ENCODE assay signal across 12 cellular contexts in genomic region chr6:139973602-139974373, GRCh38.
DNase-seq lines count a peak whose midpoint lies in the region; FAIRE-seq and TF ChIP-seq lines count a peak whose summit lies in the region.
"Had no signal": no experiment of that assay in that cellular context is flagged by ENCODE, and none has a peak within 500 bp of the region (broad histone marks: within the 10 kb centered on the region; RNA-seq: fewer than 3 reads in every experiment).

No MANE protein-coding gene starts in this region.

- H3K4me3 Mint-ChIP-seq in activated CD4-positive, alpha-beta memory T cell treated with anti-CD3 and anti-CD28 coated beads for 36 hours, result no peak overlapping the region

- DNase-seq in LHCN-M2 (ENCODE audit: low read depth), result peak; percentile 89
- peak; percentile 82 for DNase-seq in astrocyte of the cerebellum (ENCODE audit: low read depth)
- no peak for DNase-seq in kidney
- DNase-seq in smooth muscle cell of the brain vasculature (ENCODE audit: low read depth, low spot score), result peak; percentile 76
- DNase-seq in activated effector memory CD4-positive, alpha-beta T cell treated with Interleukin-2 at 50 U/mL for 16 hours, result no peak
- DNase-seq in SKM-1 treated with dmso at 0.1 percent for 144 hours (lab: John Stamatoyannopoulos, UW; ENCODE audit: unreplicated experiment), result no peak
- DNase-seq in NCI-H1417 treated with DMSO at 0.1 percent for 48 hours (lab: John Stamatoyannopoulos, UW), result no peak
- DNase-seq in activated CD4-positive, alpha-beta memory T cell treated with anti-CD3 and anti-CD28 coated beads for 36 hours, result no peak
- DNase-seq: NCI-H1436, upper lobe of left lung had no signal

- in situ Hi-C loops in astrocyte of the cerebellum (cut with HindIII; ENCODE audit: low sequenced_read_pairs), result no loop called here

- H3K27me3 Mint-ChIP-seq in activated CD4-positive, alpha-beta memory T cell treated with anti-CD3 and anti-CD28 coated beads for 36 hours, result peaks cover 2% of the 10 kb centered on the region

- H3K4me3 ChIP-seq in astrocyte of the cerebellum (ENCODE audit: low read depth, low read length), result no peak overlapping the region
- no peak overlapping the region for H3K4me3 ChIP-seq in kidney (ENCODE audit: low read length in 2 of 2)
- H3K4me3 ChIP-seq: upper lobe of left lung had no signal

- POLR2A ChIA-PET in activated CD4-positive, alpha-beta memory T cell treated with anti-CD3 and anti-CD28 coated beads for 36 hours (lab: Charles Lee), result no interaction called here

- CTCF ChIA-PET in activated CD4-positive, alpha-beta memory T cell treated with anti-CD3 and anti-CD28 coated beads for 36 hours (lab: Charles Lee), result no interaction called here

- H3K4me1 Mint-ChIP-seq in activated CD4-positive, alpha-beta memory T cell treated with anti-CD3 and anti-CD28 coated beads for 36 hours (ENCODE audit: low read depth), result no peaks in the 10 kb centered on the region

- H3K9me3 Mint-ChIP-seq in activated CD4-positive, alpha-beta memory T cell treated with anti-CD3 and anti-CD28 coated beads for 36 hours, result no peaks in the 10 kb centered on the region
- H3K9me3 Mint-ChIP-seq: activated naive CD4-positive, alpha-beta T cell treated with anti-CD3 and anti-CD28 coated beads, Interleukin-2, amount 50 U/mL, for 72 hours had no signal

- no peaks in the 10 kb centered on the region for H3K9me3 ChIP-seq in kidney (ENCODE audit: control insufficient read depth in 1 of 2, low read length in 2 of 2)
- H3K9me3 ChIP-seq: upper lobe of left lung had no signal

- peaks cover 3% of the 10 kb centered on the region in 2 donors for H3K4me1 ChIP-seq in kidney (ENCODE audit: control insufficient read depth in 1 of 2, insufficient read depth in 1 of 2, low read depth in 1 of 2, low read length in 2 of 2)

- no peaks in the 10 kb centered on the region for H3K36me3 ChIP-seq in kidney (ENCODE audit: control insufficient read depth in 1 of 2, insufficient read depth in 2 of 2, low read length in 2 of 2)
- H3K36me3 ChIP-seq: upper lobe of left lung had no signal

- FAIRE-seq in kidney (lab: Jason Lieb, UNC), result peak; percentile 76
- FAIRE-seq: GM18507 had no signal

- no peak overlapping the region for H3K9ac ChIP-seq in kidney (ENCODE audit: low read length in 2 of 2)

- H3K27ac Mint-ChIP-seq in activated CD4-positive, alpha-beta memory T cell treated with anti-CD3 and anti-CD28 coated beads for 36 hours, result no peak overlapping the region
- H3K27ac Mint-ChIP-seq: activated naive CD4-positive, alpha-beta T cell treated with anti-CD3 and anti-CD28 coated beads, Interleukin-2, amount 50 U/mL, for 72 hours had no signal

- no peak overlapping the region for H3K27ac ChIP-seq in kidney (ENCODE audit: low read depth in 2 of 2, low read length in 2 of 2)

- no peaks in the 10 kb centered on the region for H3K36me3 Mint-ChIP-seq in activated CD4-positive, alpha-beta memory T cell treated with anti-CD3 and anti-CD28 coated beads for 36 hours
- H3K36me3 Mint-ChIP-seq: activated naive CD4-positive, alpha-beta T cell treated with anti-CD3 and anti-CD28 coated beads, Interleukin-2, amount 50 U/mL, for 72 hours had no signal

- intact Hi-C loops in kidney (cut with DNase I), result no loop called here
- intact Hi-C loops in activated CD4-positive, alpha-beta memory T cell treated with anti-CD3 and anti-CD28 coated beads for 36 hours (cut with micrococcal nuclease), result no loop called here

- TF ChIP-seq CTCF in astrocyte of the cerebellum (IDR thresholded peaks at IDR 0.05; ENCODE audit: low read depth, low read length, missing control alignments) (no peak), kidney (IDR thresholded peaks at IDR 0.05; ENCODE audit: borderline replicate concordance, extremely low read depth, insufficient read depth) (no peak)

Comparison
In these comparisons a context has a peak if more than half of its experiments do, and no peak if none do; other contexts are left out.
1. DNase-seq: peak in LHCN-M2 (single experiment), astrocyte of the cerebellum (single experiment) and smooth muscle cell of the brain vasculature (single experiment); none in kidney (single experiment), activated effector memory CD4-positive, alpha-beta T cell treated with Interleukin-2 at 50 U/mL for 16 hours (single experiment), SKM-1 treated with dmso at 0.1 percent for 144 hours (single experiment), NCI-H1417 treated with DMSO at 0.1 percent for 48 hours (single experiment) and activated CD4-positive, alpha-beta memory T cell treated with anti-CD3 and anti-CD28 coated beads for 36 hours (single experiment).